21 cellular contexts compared by ENCODE assay signal in the genomic region with DNA sequence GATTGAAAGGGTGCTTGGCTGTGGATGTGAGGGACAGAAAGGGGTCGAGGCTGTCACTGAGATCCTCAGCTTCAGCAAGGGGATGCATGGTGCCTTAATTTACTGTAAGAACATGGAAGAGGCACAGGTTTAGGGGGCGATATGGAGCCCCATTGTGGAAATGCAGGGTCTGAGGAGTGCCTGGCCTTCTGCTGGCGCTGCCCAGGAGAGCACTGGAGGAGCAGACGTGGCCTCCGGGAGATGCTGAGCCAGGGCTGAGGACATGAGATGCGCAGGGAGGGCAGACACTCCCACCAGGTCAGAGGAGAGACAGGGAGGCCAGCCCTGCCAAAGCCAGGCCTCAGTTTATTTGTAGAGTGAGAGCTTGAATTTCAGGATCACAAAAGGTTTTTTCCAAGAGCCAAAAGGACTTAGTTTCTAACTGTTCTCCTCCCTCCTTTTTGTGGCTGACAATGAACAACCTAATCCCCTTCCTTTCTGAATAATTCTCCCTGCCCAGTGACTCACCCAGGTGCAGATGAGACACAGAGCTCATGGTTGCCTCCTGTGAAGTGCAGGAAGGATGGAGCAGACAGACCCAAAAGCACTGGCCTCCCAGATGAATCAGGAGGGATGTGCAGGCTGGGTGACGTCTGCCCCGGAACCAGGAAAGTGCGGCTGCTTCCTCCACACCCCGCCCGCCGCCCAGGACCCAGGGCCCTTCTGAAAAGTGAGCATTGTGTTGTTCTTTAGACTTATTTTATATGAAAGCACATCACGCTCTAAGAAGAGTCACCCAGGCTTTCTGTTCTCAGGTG.
DNase-seq lines count a peak whose midpoint lies in the region; ATAC-seq and TF ChIP-seq lines count a peak whose summit lies in the region.
"Had no signal": no experiment of that assay in that cellular context is flagged by ENCODE, and none has a peak within 500 bp of the region (broad histone marks: within the 10 kb centered on the region; RNA-seq: fewer than 3 reads in every experiment).

No MANE protein-coding gene starts in this region.

- peaks cover 38% of the 10 kb centered on the region for H3K9me3 Mint-ChIP-seq in nephron progenitor cell
- peaks cover 23% of the 10 kb centered on the region for H3K9me3 Mint-ChIP-seq in activated T-cell treated with anti-CD3 and anti-CD28 coated beads, Interleukin-2, amount 50 U/mL, for 4 hours

- ATAC-seq in PC-3 (peak; percentile 79), aorta (ENCODE audit: low FRiP score) (no peak)
- ATAC-seq in activated T-cell treated with anti-CD3 and anti-CD28 coated beads, Interleukin-2, amount 50 U/mL, for 4 hours: no peak
- ATAC-seq: stimulated activated memory B cell treated with anti-CD40 and anti-IgM and Interleukin-4, amounts not matched to agents 10 μg/mL and 1 μg/mL and 100 μg/mL, for 72 hours had no signal

- DNase-seq in PC-3: peak; percentile 95
- peak; percentile 46 for DNase-seq in ecto neural progenitor cell (ENCODE audit: low spot score)
- no peak for DNase-seq in nephron progenitor cell
- DNase-seq in aorta: no peak
- no peak for DNase-seq in BE2C
- no peak for DNase-seq in activated T-cell treated with anti-CD3 and anti-CD28 coated beads, Interleukin-2, amount 50 U/mL, for 4 hours
- no peak for DNase-seq in putamen (ENCODE audit: low spot score)
- DNase-seq: activated B cell treated with CpG ODN at 0.5 μM for 24 hours; activated naive CD4-positive, alpha-beta T cell; DMS79; immature natural killer cell; mesendoderm; NCI-H1092; NCI-H526 treated with DMSO at 0.1 percent for 48 hours; occipital lobe; RPMI8226; T-helper 1 cell; tibial artery had no signal

- H3F3A ChIP-seq in PC-3 (ENCODE audit: low read length, unreplicated experiment): peaks cover 6% of the 10 kb centered on the region

- WGBS in aorta, 2 donors: 85 to 86% methylated on average over 13 of the region's 13 CpGs

- H3K27ac Mint-ChIP-seq in nephron progenitor cell: peak overlapping the region; percentile 11
- H3K27ac Mint-ChIP-seq: activated B cell treated with CpG ODN at 0.5 μM for 24 hours; immature natural killer cell; stimulated activated memory B cell treated with anti-CD40 and anti-IgM and Interleukin-4, amounts not matched to agents 10 μg/mL and 1 μg/mL and 100 μg/mL, for 72 hours had no signal

- H3K4me1 Mint-ChIP-seq in nephron progenitor cell: peaks cover 9% of the 10 kb centered on the region
- H3K4me1 Mint-ChIP-seq in activated T-cell treated with anti-CD3 and anti-CD28 coated beads, Interleukin-2, amount 50 U/mL, for 4 hours (ENCODE audit: low read depth): no peaks in the 10 kb centered on the region
- H3K4me1 Mint-ChIP-seq: activated B cell treated with CpG ODN at 0.5 μM for 24 hours; immature natural killer cell; stimulated activated memory B cell treated with anti-CD40 and anti-IgM and Interleukin-4, amounts not matched to agents 10 μg/mL and 1 μg/mL and 100 μg/mL, for 72 hours had no signal

- peak overlapping the region; percentile 83 for H3K4me2 ChIP-seq in PC-3 (ENCODE audit: low read length)

- peak overlapping the region; percentile 84 for H3K9ac ChIP-seq in PC-3 (ENCODE audit: low read length)

- no peaks in the 10 kb centered on the region for H3K27me3 Mint-ChIP-seq in nephron progenitor cell (ENCODE audit: low read depth, poor library complexity)
- H3K27me3 Mint-ChIP-seq in activated T-cell treated with anti-CD3 and anti-CD28 coated beads, Interleukin-2, amount 50 U/mL, for 4 hours (ENCODE audit: low read depth): no peaks in the 10 kb centered on the region
- H3K27me3 Mint-ChIP-seq: stimulated activated memory B cell treated with anti-CD40 and anti-IgM and Interleukin-4, amounts not matched to agents 10 μg/mL and 1 μg/mL and 100 μg/mL, for 72 hours had no signal

- H3K36me3 ChIP-seq in PC-3 (ENCODE audit: low read depth, low read length) (0 out of 2 replicates have a peak, but pooled peaks cover 4% of the 10 kb centered on the region), aorta (ENCODE audit: control insufficient read depth in 1 of 2, insufficient read depth in 2 of 2, low read length in 1 of 2) (no peaks in the 10 kb centered on the region), BE2C (no peaks in the 10 kb centered on the region)
- H3K36me3 ChIP-seq: tibial artery had no signal

- CTCF ChIA-PET in PC-3 (lab: Charles Lee): interaction anchor here (0.6 to 1.7 kb wide), 6 partner anchors 14 to 188 kb away, joined by 3 to 8 read pairs (median 4); a partner anchor contains a TSS

- H3K9me3 ChIP-seq in PC-3 (ENCODE audit: low read length): no peaks in the 10 kb centered on the region
- peaks cover 7% of the 10 kb centered on the region for H3K9me3 ChIP-seq in aorta (ENCODE audit: control insufficient read depth, low read length)
- H3K9me3 ChIP-seq in BE2C: no peaks in the 10 kb centered on the region; the same call in 1 of the 2 replicates

- POLR2A ChIA-PET in PC-3 (lab: Charles Lee; ENCODE audit: unreplicated experiment): interaction anchor here (0.6 to 1.3 kb wide), 9 partner anchors 21 to 414 kb away, joined by 3 to 7 read pairs (median 4); a partner anchor contains a TSS

- H3K27me3 ChIP-seq in PC-3 (ENCODE audit: low read length) (no peaks in the 10 kb centered on the region), aorta (ENCODE audit: control insufficient read depth in 1 of 2, insufficient read depth in 2 of 2, low read length in 1 of 2) (peaks cover 0 to 2% of the 10 kb centered on the region in 2 donors), BE2C (no peaks in the 10 kb centered on the region)

- no peak for TF ChIP-seq CTCF in 22Rv1 (IDR thresholded peaks at IDR 0.05)
- no peak for TF ChIP-seq CTCF in PC-3 (conservative IDR thresholded peaks at IDR 0.05; ENCODE audit: low read depth, low read length)
- no peak for TF ChIP-seq CTCF in nephron progenitor cell (IDR thresholded peaks at IDR 0.05)
- no peak for TF ChIP-seq CTCF in BE2C (IDR thresholded peaks at IDR 0.05; ENCODE audit: low read depth, low read length)

- H3K4me3 Mint-ChIP-seq in nephron progenitor cell: no peak overlapping the region
- no peak overlapping the region for H3K4me3 Mint-ChIP-seq in activated T-cell treated with anti-CD3 and anti-CD28 coated beads, Interleukin-2, amount 50 U/mL, for 4 hours
- H3K4me3 Mint-ChIP-seq: activated B cell treated with CpG ODN at 0.5 μM for 24 hours; immature natural killer cell; stimulated activated memory B cell treated with anti-CD40 and anti-IgM and Interleukin-4, amounts not matched to agents 10 μg/mL and 1 μg/mL and 100 μg/mL, for 72 hours had no signal

- H3K4me3 ChIP-seq in PC-3 (ENCODE audit: low read length): peak overlapping the region; percentile 55
- no peak overlapping the region for H3K4me3 ChIP-seq in aorta (ENCODE audit: low read length in 2 of 2)
- H3K4me3 ChIP-seq in BE2C (ENCODE audit: low read depth, low read length): no peak overlapping the region
- H3K4me3 ChIP-seq: skin epidermis, tibial artery had no signal

- intact Hi-C loops in PC-3 (cut with micrococcal nuclease): loop anchor here (1.0 to 5.0 kb wide), 3 partner anchors 16 to 73 kb away; a partner anchor contains a TSS
- intact Hi-C loops in aorta (cut with DNase I): no loop called here

- peak overlapping the region; percentile 68 for H3K27ac ChIP-seq in 22Rv1
- peak overlapping the region; percentile 98 for H3K27ac ChIP-seq in PC-3 (ENCODE audit: low read length)
- H3K27ac ChIP-seq in aorta (ENCODE audit: low read depth in 1 of 2, low read length in 2 of 2): no peak overlapping the region
- H3K27ac ChIP-seq: skin epidermis, tibial artery had no signal

- H3K9me2 ChIP-seq in PC-3 (replicated peaks; ENCODE audit: low read length): no peaks in the 10 kb centered on the region

- BruUV-seq in PC-3 (replicated peaks; lab: Mats Ljungman, UMichigan): TSS peak; percentile 93

- no peaks in the 10 kb centered on the region for H3K79me2 ChIP-seq in PC-3 (ENCODE audit: low read length)

- H4K20me1 ChIP-seq in PC-3 (ENCODE audit: low read length): no peaks in the 10 kb centered on the region

- peak overlapping the region; percentile 71 for H2AFZ ChIP-seq in PC-3 (ENCODE audit: low read length)

- peaks cover 54% of the 10 kb centered on the region for H3K4me1 ChIP-seq in PC-3 (ENCODE audit: insufficient read depth, low read length)
- H3K4me1 ChIP-seq in aorta (ENCODE audit: control insufficient read depth in 1 of 2, insufficient read depth in 2 of 2, low read length in 2 of 2): no peaks in the 10 kb centered on the region
- no peaks in the 10 kb centered on the region for H3K4me1 ChIP-seq in BE2C

- H3K36me3 Mint-ChIP-seq in nephron progenitor cell (ENCODE audit: low read depth): no peaks in the 10 kb centered on the region
- no peaks in the 10 kb centered on the region for H3K36me3 Mint-ChIP-seq in activated T-cell treated with anti-CD3 and anti-CD28 coated beads, Interleukin-2, amount 50 U/mL, for 4 hours (ENCODE audit: insufficient read depth)
- H3K36me3 Mint-ChIP-seq: stimulated activated memory B cell treated with anti-CD40 and anti-IgM and Interleukin-4, amounts not matched to agents 10 μg/mL and 1 μg/mL and 100 μg/mL, for 72 hours had no signal

Comparison
In these comparisons a context has a peak if more than half of its experiments do, and no peak if none do; other contexts are left out.
1. H3K27ac ChIP-seq: peak in 22Rv1 (single experiment) and PC-3 (single experiment); none in aorta (0 of 2).
2. DNase-seq: peak in PC-3 (single experiment) and ecto neural progenitor cell (single experiment); none in nephron progenitor cell (single experiment), aorta (0 of 2), BE2C (single experiment), activated T-cell treated with anti-CD3 and anti-CD28 coated beads, Interleukin-2, amount 50 U/mL, for 4 hours (single experiment) and putamen (single experiment).